18 cellular contexts compared by ENCODE assay signal in the genomic region with DNA sequence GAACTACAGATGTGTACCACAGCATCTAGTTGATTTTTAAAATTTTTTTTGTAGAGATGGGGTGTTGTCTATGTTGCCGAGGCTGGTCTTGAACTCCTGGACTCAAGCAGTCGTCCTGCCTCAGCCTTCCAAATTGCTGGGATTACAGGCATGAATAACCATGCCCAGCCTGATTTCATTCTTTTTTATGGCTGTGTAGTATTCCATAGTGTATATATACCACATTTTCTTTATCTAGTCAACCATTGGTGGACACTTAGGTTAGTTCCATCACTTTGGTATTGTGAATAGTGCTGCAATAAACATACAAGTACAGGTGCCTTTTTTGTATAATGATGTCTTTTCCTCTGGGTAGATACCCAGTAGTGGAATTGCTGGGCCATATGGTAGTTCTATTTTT. TPM values are rescaled to one million over a fixed set of nuclear protein-coding genes. Genes with fewer than 3 reads are reported as not detected.
A peak's percentile ranks its signal among the peaks of the same experiment; 100 is the strongest.
DNase-seq lines count a peak whose midpoint lies in the region; ATAC-seq, FAIRE-seq and TF ChIP-seq lines count a peak whose summit lies in the region.
"Had no signal": no experiment of that assay in that cellular context is flagged by ENCODE, and none has a peak within 500 bp of the region (broad histone marks: within the 10 kb centered on the region; RNA-seq: fewer than 3 reads in every experiment).

No MANE protein-coding gene starts in this region.

- H4K20me1 ChIP-seq in Karpas-422 (ENCODE audit: insufficient read depth, low read depth, low read length) (peaks cover 17% of the 10 kb centered on the region), H1 (replicated peaks in 1 of 2; ENCODE audit: control insufficient read depth in 1 of 2, insufficient read depth in 2 of 2, low read length in 2 of 2) (peaks cover 4 to 17% of the 10 kb centered on the region in 2 experiments), GM23248 (ENCODE audit: insufficient read depth) (no peaks in the 10 kb centered on the region)

- ATAC-seq in lower lobe of right lung: no peak
- ATAC-seq: CD8-positive, alpha-beta T cell; GM12878; GM23338 had no signal

- H3K9me3 ChIP-seq in Karpas-422 (ENCODE audit: low read length) (no peaks in the 10 kb centered on the region), H1 (ENCODE audit: insufficient read depth in 2 of 2, low read depth in 1 of 2, low read length in 1 of 2) (no peaks in the 10 kb centered on the region), lower lobe of right lung (no peaks in the 10 kb centered on the region), tibial nerve (no peaks in the 10 kb centered on the region), GM23248 (ENCODE audit: low read depth) (no peaks in the 10 kb centered on the region)
- H3K9me3 ChIP-seq: Caco-2, HAP-1 had no signal

- H3K4me3 ChIP-seq in Karpas-422 (ENCODE audit: low read length) (no peak overlapping the region), H1 (ENCODE audit: extremely low read depth in 1 of 4, insufficient read depth in 2 of 4, low read depth in 3 of 4, low read length in 4 of 4) (no peak overlapping the region), lower lobe of right lung (no peak overlapping the region), tibial nerve (no peak overlapping the region), GM23248 (no peak overlapping the region)
- H3K4me3 ChIP-seq: BLaER1, GM23338, HAP-1 had no signal

- H3K4ac ChIP-seq in H1 (replicated peaks; ENCODE audit: insufficient read length, low read depth, low read length): no peak overlapping the region

- TF ChIP-seq POLR2A in H1 (IDR thresholded peaks at IDR 0.05; ENCODE audit: control extremely low read depth in 1 of 2, low read depth in 2 of 2, low read length in 2 of 2) (no peak), tibial nerve (IDR thresholded peaks at IDR 0.05) (no peak)

- H3K23ac ChIP-seq in H1 (ENCODE audit: insufficient read length): no peak overlapping the region

- no peak for TF ChIP-seq EP300 in H1 (IDR thresholded peaks at IDR 0.05; ENCODE audit: borderline replicate concordance in 1 of 2, low read depth in 2 of 2, low read length in 2 of 2)
- no peak for TF ChIP-seq EP300 in tibial nerve (IDR thresholded peaks at IDR 0.05)

- H4K91ac ChIP-seq in H1 (replicated peaks; ENCODE audit: insufficient read length, low read length): no peak overlapping the region

- H3K9me2 ChIP-seq in Karpas-422 (replicated peaks; ENCODE audit: insufficient read depth, low read length) (no peaks in the 10 kb centered on the region), GM23248 (ENCODE audit: insufficient read depth) (no peaks in the 10 kb centered on the region)

- peaks cover 9% of the 10 kb centered on the region for H3K23me2 ChIP-seq in H1 (ENCODE audit: low read depth, low read length)

- H3K79me2 ChIP-seq in Karpas-422 (ENCODE audit: low read length): peaks cover 87% of the 10 kb centered on the region
- H3K79me2 ChIP-seq in H1 (ENCODE audit: control insufficient read depth in 1 of 2, insufficient read depth in 2 of 2, low read length in 2 of 2): peaks cover 37 to 82% of the 10 kb centered on the region in 2 experiments
- peaks cover 80% of the 10 kb centered on the region for H3K79me2 ChIP-seq in GM23248 (ENCODE audit: insufficient read depth)

- POLR2A ChIA-PET in H1 (lab: Charles Lee; ENCODE audit: partially characterized antibody): interaction anchor here (1.1 to 1.6 kb wide), 3 partner anchors 9 to 56 kb away, joined by 4 to 5 read pairs (median 4); partner anchors contain the start of gene AK3

- no peak overlapping the region for H2BK120ac ChIP-seq in H1 (replicated peaks; ENCODE audit: low read depth, low read length)

- H3K27me3 ChIP-seq in Karpas-422 (ENCODE audit: low read length) (no peaks in the 10 kb centered on the region), H1 (replicated peaks in 1 of 4; ENCODE audit: control insufficient read depth in 3 of 4, extremely low read depth in 1 of 4, insufficient read depth in 3 of 4, low read length in 3 of 4) (no peaks in the 10 kb centered on the region), lower lobe of right lung (ENCODE audit: low read depth) (no peaks in the 10 kb centered on the region), tibial nerve (no peaks in the 10 kb centered on the region), GM23248 (replicated peaks; ENCODE audit: insufficient read depth) (no peaks in the 10 kb centered on the region)
- H3K27me3 ChIP-seq: BLaER1 had no signal

- TF ChIP-seq CTCF in H1 (IDR thresholded peaks at IDR 0.05; ENCODE audit: control extremely low read depth in 1 of 3, insufficient read depth in 1 of 3, low read depth in 1 of 3, low read length in 3 of 3) (no peak), lower lobe of right lung (IDR thresholded peaks at IDR 0.05) (no peak), tibial nerve (IDR thresholded peaks at IDR 0.05) (no peak)

- H3K4me1 ChIP-seq in Karpas-422 (ENCODE audit: low read length) (peaks cover 41% of the 10 kb centered on the region), H1 (replicated peaks in 1 of 4; ENCODE audit: control insufficient read depth in 3 of 4, insufficient read depth in 4 of 4, low read length in 3 of 4) (peaks cover 6 to 21% (median 11%) of the 10 kb centered on the region in 4 experiments; a peak in 6 of 7 replicates), lower lobe of right lung (peaks cover 53% of the 10 kb centered on the region), tibial nerve (peaks cover 0 to 53% (median 22%) of the 10 kb centered on the region in 4 donors), GM23248 (ENCODE audit: insufficient read depth) (peaks cover 6% of the 10 kb centered on the region; the same call in 1 of the 2 replicates)
- H3K4me1 ChIP-seq: Caco-2 had no signal

- no peak overlapping the region for H4K5ac ChIP-seq in H1 (ENCODE audit: insufficient read length, low read depth, low read length)

- H3K27ac ChIP-seq in Karpas-422 (ENCODE audit: low read length) (no peak overlapping the region), H1 (ENCODE audit: low read depth, low read length) (no peak overlapping the region), lower lobe of right lung (peak overlapping the region; percentile 8), tibial nerve (no peak overlapping the region), GM23248 (no peak overlapping the region)
- H3K27ac ChIP-seq: BLaER1, C4-2B had no signal

- H3K9ac ChIP-seq in Karpas-422 (ENCODE audit: low read length) (no peak overlapping the region), H1 (replicated peaks in 1 of 4; ENCODE audit: extremely low read depth in 1 of 4, low read depth in 3 of 4, low read length in 3 of 4) (no peak overlapping the region), GM23248 (no peak overlapping the region)
- H3K9ac ChIP-seq: BLaER1 had no signal

- H4K8ac ChIP-seq in H1 (ENCODE audit: extremely low read depth, insufficient read depth, low read length): no peak overlapping the region

- 93% methylated on average over 2 of the region's 2 CpGs; no CpG with 5 or more reads in 1 of the 2 experiments for WGBS in H1 (ENCODE audit: extremely low coverage in 1 of 2, insufficient coverage in 1 of 2, insufficient read length in 1 of 2, insufficient replicate concordance in 2 of 2, low coverage in 1 of 2, low lambda C conversion rate in 2 of 2, missing lambda C conversion rate in 1 of 2), 2 experiments
- WGBS in tibial nerve, 2 donors: 96 to 98% methylated on average over 2 of the region's 2 CpGs
- 95 to 98% methylated on average over 2 of the region's 2 CpGs for WGBS in GM23248 (ENCODE audit: low coverage in 1 of 2, low lambda C conversion rate in 2 of 2, missing lambda C conversion rate in 2 of 2), 2 experiments

- H3K36me3 ChIP-seq in Karpas-422 (ENCODE audit: insufficient read depth, low read length) (peaks cover 13% of the 10 kb centered on the region; the same call in 1 of the 2 replicates), H1 (ENCODE audit: control insufficient read depth in 2 of 4, insufficient read depth in 4 of 4, low read length in 3 of 4) (no peaks in the 10 kb centered on the region), lower lobe of right lung (no peaks in the 10 kb centered on the region), tibial nerve (no peaks in the 10 kb centered on the region), GM23248 (ENCODE audit: low read depth) (no peaks in the 10 kb centered on the region)
- H3K36me3 ChIP-seq: BLaER1, HAP-1 had no signal

- in situ Hi-C loops in GM23248 (cut with MboI): no loop called here

- H2AFZ ChIP-seq in Karpas-422 (ENCODE audit: low read length): no peak overlapping the region
- H2AFZ ChIP-seq in H1 (ENCODE audit: low read length): no peak overlapping the region
- no peak overlapping the region for H2AFZ ChIP-seq in GM23248
- H2AFZ ChIP-seq: GM23338 had no signal

- no peaks in the 10 kb centered on the region for H3F3A ChIP-seq in GM23248 (ENCODE audit: insufficient read depth)

- CTCF ChIA-PET in H1 (lab: Charles Lee; ENCODE audit: partially characterized antibody): interaction anchor here (0.6 to 3.9 kb wide), 21 partner anchors 9 to 376 kb away, joined by 3 to 20 read pairs (median 3); no protein-coding TSS in a partner anchor

- peak overlapping the region; percentile 45 for H3K4me2 ChIP-seq in Karpas-422 (ENCODE audit: low read depth, low read length, poor library complexity, severe bottlenecking)
- no peak overlapping the region for H3K4me2 ChIP-seq in H1 (ENCODE audit: insufficient read depth in 1 of 2, low read depth in 2 of 2, low read length in 2 of 2)
- H3K4me2 ChIP-seq in GM23248 (ENCODE audit: unreplicated experiment): no peak overlapping the region
- H3K4me2 ChIP-seq: BLaER1, GM23338 had no signal

- no peak overlapping the region for H3K18ac ChIP-seq in H1 (ENCODE audit: extremely low read depth, low read length)

- H2BK12ac ChIP-seq in H1 (ENCODE audit: low read depth, low read length): no peak overlapping the region

- DNase-seq in Karpas-422 (no peak), H1 (ENCODE audit: low read depth in 1 of 2, low spot score in 2 of 2) (no peak), lower lobe of right lung (no peak), tibial nerve (ENCODE audit: low spot score in 2 of 2) (no peak), GM23248 (no peak), activated T-cell treated with anti-CD3 and anti-CD28 coated beads for 4 hours (no peak)
- DNase-seq: Caco-2; CD4-positive, CD25-positive, alpha-beta regulatory T cell; CD8-positive, alpha-beta T cell; DMS153; DMS79; EL; GDM1 had no signal

- FAIRE-seq in H1 (lab: Jason Lieb, UNC): no peak
- FAIRE-seq: GM12878 had no signal

- H2BK20ac ChIP-seq in H1 (ENCODE audit: low read length): no peak overlapping the region

- H3K79me1 ChIP-seq in H1 (ENCODE audit: low read depth, low read length): peaks cover 2% of the 10 kb centered on the region

- H2BK5ac ChIP-seq in H1 (ENCODE audit: low read depth, low read length): no peak overlapping the region

- TF ChIP-seq RAD21 in H1 (IDR thresholded peaks at IDR 0.05 in 1 of 2, conservative IDR thresholded peaks at IDR 0.05 in 1 of 2; ENCODE audit: low read depth in 2 of 2, low read length in 2 of 2): no peak

- H2BK15ac ChIP-seq in H1 (ENCODE audit: low read length): no peak overlapping the region

- H3K56ac ChIP-seq in H1 (replicated peaks; ENCODE audit: insufficient read length, low read depth, low read length): no peak overlapping the region

- H3K14ac ChIP-seq in H1 (ENCODE audit: insufficient read length): no peak overlapping the region

- no peak overlapping the region for H2AK5ac ChIP-seq in H1 (ENCODE audit: low read depth, low read length)

- intact Hi-C loops in lower lobe of right lung (cut with DNase I): no loop called here

RNA-seq across cellular contexts. Expression of gene RCL1, which starts 3.8 kb away (rescaled TPM):
- total RNA-seq in Karpas-422 (2014; rRNA removed; shearing (Covaris generic); ENCODE audit: low replicate concordance): 24.9 and 31.0 TPM in 2 replicates
- 29.5 and 29.7 TPM in 2 replicates for total RNA-seq in H1 (2021; fragmentation: NEBNext Ultra II Directional; extraction: Animal tissue kit (Norgen Biotek cat#: 25700))
- polyA plus RNA-seq in H1 (2011; rRNA removed) (21.0 and 24.0 TPM in 2 replicates), GM23248 (2016; fragmentation: Nextera tagmentation; extraction: Ambion mirVana) (6.9 and 7.7 TPM in 2 replicates)
- 15.3 TPM for polyA plus RNA-seq in H1 (2011; cell fraction: cytosol; rRNA removed)
- 45.5 TPM for polyA plus RNA-seq in H1 (2011; cell fraction: nucleus; rRNA removed)
- 19.5 to 21.1 TPM (median 20.6 TPM) in 4 replicates for polyA plus RNA-seq in H1 (2012, experiment 1 of 2)
- 11.4 TPM for polyA plus RNA-seq in H1 (2012, experiment 2 of 2)
- 24.0 TPM for polyA plus RNA-seq in H1 (2013, experiment 1 of 2)
- 25.5 TPM for polyA plus RNA-seq in H1 (2013, experiment 2 of 2)
- polyA minus RNA-seq in H1 (2011; rRNA and poly(A)+ RNA removed): 36.2 and 40.4 TPM in 2 replicates
- 14.8 TPM for polyA minus RNA-seq in H1 (2011; cell fraction: cytosol; rRNA and poly(A)+ RNA removed)
- 61.1 TPM for polyA minus RNA-seq in H1 (2011; cell fraction: nucleus; rRNA and poly(A)+ RNA removed)
- total RNA-seq in lower lobe of right lung (22.9 TPM), tibial nerve (10 to 100 TPM; 54.8 to 85.3 (median 64.0) TPM)
- 4.0 and 7.8 TPM in 2 replicates for total RNA-seq in GM23248 (2014; rRNA removed; shearing (Covaris generic))

RNA-seq across cellular contexts. Expression of gene AK3, which starts 55.5 kb away (rescaled TPM):
- 49.8 and 67.3 TPM in 2 replicates for total RNA-seq in Karpas-422 (2014; rRNA removed; shearing (Covaris generic); ENCODE audit: low replicate concordance)
- 23.9 and 30.0 TPM in 2 replicates for total RNA-seq in H1 (2021; fragmentation: NEBNext Ultra II Directional; extraction: Animal tissue kit (Norgen Biotek cat#: 25700))
- polyA plus RNA-seq in H1 (2011; rRNA removed): 7.8 and 8.9 TPM in 2 replicates
- polyA plus RNA-seq in H1 (2011; cell fraction: cytosol; rRNA removed): 15.0 TPM
- 17.1 TPM for polyA plus RNA-seq in H1 (2011; cell fraction: nucleus; rRNA removed)
- 13.0 to 17.0 TPM (median 14.2 TPM) in 4 replicates for polyA plus RNA-seq in H1 (2012, experiment 1 of 2)
- 1.9 TPM for polyA plus RNA-seq in H1 (2012, experiment 2 of 2)
- 28.2 TPM for polyA plus RNA-seq in H1 (2013, experiment 1 of 2)
- 26.4 TPM for polyA plus RNA-seq in H1 (2013, experiment 2 of 2)
- polyA minus RNA-seq in H1 (2011; rRNA and poly(A)+ RNA removed): 11.4 and 22.6 TPM in 2 replicates
- 31.0 TPM for polyA minus RNA-seq in H1 (2011; cell fraction: cytosol; rRNA and poly(A)+ RNA removed)
- 45.6 TPM for polyA minus RNA-seq in H1 (2011; cell fraction: nucleus; rRNA and poly(A)+ RNA removed)
- 40.4 TPM for total RNA-seq in lower lobe of right lung
- total RNA-seq in tibial nerve: 10 to 100 TPM; 70.2 to 97.5 (median 93.4) TPM
- total RNA-seq in GM23248 (2014; rRNA removed; shearing (Covaris generic)): 58.4 and 62.8 TPM in 2 replicates
- polyA plus RNA-seq in GM23248 (2016; fragmentation: Nextera tagmentation; extraction: Ambion mirVana): 80.4 and 83.2 TPM in 2 replicates
